16 cellular contexts compared by ENCODE assay signal in genomic region chr1:83555871-83556270, GRCh38.
A peak's percentile ranks its signal among the peaks of the same experiment; 100 is the strongest.
DNase-seq lines count a peak whose midpoint lies in the region; ATAC-seq and TF ChIP-seq lines count a peak whose summit lies in the region.
"Had no signal": no experiment of that assay in that cellular context is flagged by ENCODE, and none has a peak within 500 bp of the region (broad histone marks: within the 10 kb centered on the region; RNA-seq: fewer than 3 reads in every experiment).

No MANE protein-coding gene starts in this region.

- no peak overlapping the region for H3K27ac ChIP-seq in A673 (ENCODE audit: low read depth, low read length, poor library complexity, severe bottlenecking)
- H3K27ac ChIP-seq in coronary artery = no peak overlapping the region
- H3K27ac ChIP-seq: 22Rv1 had no signal

- intact Hi-C loops in A673 (cut with micrococcal nuclease; ENCODE audit: unreplicated experiment) = no loop called here

- no TSS peak for BruUV-seq in A673 (replicated peaks; lab: Mats Ljungman, UMichigan)

- H3K36me3 ChIP-seq in A673 (ENCODE audit: insufficient read depth, low read length, poor library complexity, severe bottlenecking) = no peaks in the 10 kb centered on the region

- no peak for ATAC-seq in activated T-helper 17 cell treated with anti-CD3 and anti-CD28 coated beads, Interleukin-2, amount 50 U/mL, for 72 hours (replicated peaks)

- TF ChIP-seq CTCF in A673 (conservative IDR thresholded peaks at IDR 0.05; ENCODE audit: low read depth, low read length) (no peak), coronary artery (IDR thresholded peaks at IDR 0.05) (no peak), mesothelial cell of epicardium (IDR thresholded peaks at IDR 0.05; ENCODE audit: unreplicated experiment) (no peak), HFFc6 (IDR thresholded peaks at IDR 0.05) (no peak)

- peaks cover 7% of the 10 kb centered on the region for H3K4me1 ChIP-seq in A673 (ENCODE audit: insufficient read depth, low read length, poor library complexity, severe bottlenecking)

- H3K27me3 ChIP-seq in A673 (replicated peaks; ENCODE audit: insufficient read depth, low read depth, low read length, poor library complexity) = no peaks in the 10 kb centered on the region

- peak overlapping the region; percentile 27 for H3K27ac Mint-ChIP-seq in mesothelial cell of epicardium
- H3K27ac Mint-ChIP-seq in activated T-helper 17 cell treated with anti-CD3 and anti-CD28 coated beads, Interleukin-2, amount 50 U/mL, for 72 hours = no peak overlapping the region
- H3K27ac Mint-ChIP-seq in HFFc6 = no peak overlapping the region
- H3K27ac Mint-ChIP-seq: CD4-positive, CD25-positive, alpha-beta regulatory T cell had no signal

- peaks cover 7% of the 10 kb centered on the region for H3K9me3 Mint-ChIP-seq in mesothelial cell of epicardium
- peaks cover 6% of the 10 kb centered on the region for H3K9me3 Mint-ChIP-seq in activated T-helper 17 cell treated with anti-CD3 and anti-CD28 coated beads, Interleukin-2, amount 50 U/mL, for 72 hours
- peaks cover 37% of the 10 kb centered on the region for H3K9me3 Mint-ChIP-seq in HFFc6

- peaks cover 1% of the 10 kb centered on the region for H3K27me3 Mint-ChIP-seq in mesothelial cell of epicardium (ENCODE audit: low read depth)
- peaks cover 2% of the 10 kb centered on the region for H3K27me3 Mint-ChIP-seq in activated T-helper 17 cell treated with anti-CD3 and anti-CD28 coated beads, Interleukin-2, amount 50 U/mL, for 72 hours
- no peaks in the 10 kb centered on the region for H3K27me3 Mint-ChIP-seq in HFFc6 (ENCODE audit: insufficient read depth)
- H3K27me3 Mint-ChIP-seq: CD4-positive, CD25-positive, alpha-beta regulatory T cell had no signal

- no peak overlapping the region for H3K4me3 ChIP-seq in A673 (ENCODE audit: low read depth, low read length, poor library complexity, severe bottlenecking)
- peak overlapping the region; percentile 38 for H3K4me3 ChIP-seq in coronary artery

- H3K4me3 Mint-ChIP-seq in mesothelial cell of epicardium (no peak overlapping the region), HFFc6 (no peak overlapping the region)
- no peak overlapping the region for H3K4me3 Mint-ChIP-seq in activated T-helper 17 cell treated with anti-CD3 and anti-CD28 coated beads, Interleukin-2, amount 50 U/mL, for 72 hours
- H3K4me3 Mint-ChIP-seq: CD4-positive, CD25-positive, alpha-beta regulatory T cell had no signal

- DNase-seq in A673 (ENCODE audit: low spot score) = peak; percentile 28
- DNase-seq in M059J (ENCODE audit: low read depth) = peak; percentile 28
- no peak for DNase-seq in coronary artery (ENCODE audit: low spot score)
- DNase-seq in mesothelial cell of epicardium (ENCODE audit: low spot score in 2 of 2, unreplicated experiment in 2 of 2) = no peak
- DNase-seq in HFFc6 = no peak
- DNase-seq in midbrain (lab: John Stamatoyannopoulos, UW) = no peak
- DNase-seq in NCI-H1048 (lab: John Stamatoyannopoulos, UW) = no peak
- DNase-seq: AML-193; CD4-positive, CD25-positive, alpha-beta regulatory T cell; DMS53; NCI-H1436; NCI-H2029 treated with DMSO at 0.1 percent for 48 hours; NCI-H510A treated with DMSO at 0.1 percent for 48 hours; SHP77 treated with DMSO at 0.1 percent for 48 hours had no signal

- POLR2A ChIA-PET in A673 (lab: Charles Lee; ENCODE audit: low non-redundant PET) = no interaction called here

- no peaks in the 10 kb centered on the region for H3K9me3 ChIP-seq in A673 (ENCODE audit: low read depth, low read length, poor library complexity, severe bottlenecking)

- CTCF ChIA-PET in A673 (lab: Charles Lee) = no interaction called here

- peaks cover 8% of the 10 kb centered on the region for H3K4me1 Mint-ChIP-seq in mesothelial cell of epicardium
- H3K4me1 Mint-ChIP-seq in activated T-helper 17 cell treated with anti-CD3 and anti-CD28 coated beads, Interleukin-2, amount 50 U/mL, for 72 hours = peaks cover 4% of the 10 kb centered on the region
- no peaks in the 10 kb centered on the region for H3K4me1 Mint-ChIP-seq in HFFc6 (ENCODE audit: low read depth)

- H3K36me3 Mint-ChIP-seq in mesothelial cell of epicardium = no peaks in the 10 kb centered on the region
- H3K36me3 Mint-ChIP-seq in activated T-helper 17 cell treated with anti-CD3 and anti-CD28 coated beads, Interleukin-2, amount 50 U/mL, for 72 hours (ENCODE audit: low read depth) = no peaks in the 10 kb centered on the region
- peaks cover 6% of the 10 kb centered on the region; the same call in 1 of the 2 replicates for H3K36me3 Mint-ChIP-seq in HFFc6 (ENCODE audit: low read depth)
- H3K36me3 Mint-ChIP-seq: CD4-positive, CD25-positive, alpha-beta regulatory T cell had no signal

Comparison
In these comparisons a context has a peak if more than half of its experiments do, and no peak if none do; other contexts are left out.
1. DNase-seq: peak in A673 (single experiment) and M059J (single experiment); none in coronary artery (single experiment), mesothelial cell of epicardium (0 of 2), HFFc6 (single experiment), midbrain (single experiment) and NCI-H1048 (single experiment).